ENCODE assay signal across 1 cellular context in genomic region chr2:1789610-1790009, GRCh38.
TF ChIP-seq lines count a peak whose summit lies in the region.

No MANE protein-coding gene starts in this region.

TF ChIP-seq in H1, 55 proteins besides CTCF, POLR2A, EP300 and RAD21:
- TF ChIP-seq MAX (IDR thresholded peaks at IDR 0.05): no peak
- no peak for TF ChIP-seq RFX5 (IDR thresholded peaks at IDR 0.05; ENCODE audit: borderline replicate concordance, low read depth, low read length)
- no peak for TF ChIP-seq SIX5 (IDR thresholded peaks at IDR 0.05; ENCODE audit: low read depth, low read length)
- no peak for TF ChIP-seq TCF12 (IDR thresholded peaks at IDR 0.05; ENCODE audit: low read depth, low read length)
- TF ChIP-seq SIN3A (conservative IDR thresholded peaks at IDR 0.05 in 1 of 2, IDR thresholded peaks at IDR 0.05 in 1 of 2; ENCODE audit: low read depth in 1 of 2, low read length in 2 of 2): no peak
- no peak for TF ChIP-seq FOSL1 (IDR thresholded peaks at IDR 0.05; ENCODE audit: insufficient read depth, low read depth, low read length)
- no peak for TF ChIP-seq CEBPB (IDR thresholded peaks at IDR 0.05; ENCODE audit: low read depth, low read length)
- TF ChIP-seq HDAC6 (IDR thresholded peaks at IDR 0.05; ENCODE audit: low read depth, low read length): no peak
- TF ChIP-seq POLR2AphosphoS5 (IDR thresholded peaks at IDR 0.05; ENCODE audit: low read depth, low read length): no peak
- TF ChIP-seq SP2 (IDR thresholded peaks at IDR 0.05; ENCODE audit: low read length): no peak
- no peak for TF ChIP-seq ATF2 (IDR thresholded peaks at IDR 0.05; ENCODE audit: low read length)
- TF ChIP-seq, protein P1, sequence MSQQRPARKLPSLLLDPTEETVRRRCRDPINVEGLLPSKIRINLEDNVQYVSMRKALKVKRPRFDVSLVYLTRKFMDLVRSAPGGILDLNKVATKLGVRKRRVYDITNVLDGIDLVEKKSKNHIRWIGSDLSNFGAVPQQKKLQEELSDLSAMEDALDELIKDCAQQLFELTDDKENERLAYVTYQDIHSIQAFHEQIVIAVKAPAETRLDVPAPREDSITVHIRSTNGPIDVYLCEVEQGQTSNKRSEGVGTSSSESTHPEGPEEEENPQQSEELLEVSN (IDR thresholded peaks at IDR 0.05): no peak
- no peak for TF ChIP-seq TAF1 (IDR thresholded peaks at IDR 0.05; ENCODE audit: low read depth, low read length)
- TF ChIP-seq KDM1A (IDR thresholded peaks at IDR 0.05; ENCODE audit: borderline replicate concordance, low read length): no peak
- TF ChIP-seq ATF3 (IDR thresholded peaks at IDR 0.05; ENCODE audit: insufficient read depth, low read depth, low read length): no peak
- TF ChIP-seq, protein P2, sequence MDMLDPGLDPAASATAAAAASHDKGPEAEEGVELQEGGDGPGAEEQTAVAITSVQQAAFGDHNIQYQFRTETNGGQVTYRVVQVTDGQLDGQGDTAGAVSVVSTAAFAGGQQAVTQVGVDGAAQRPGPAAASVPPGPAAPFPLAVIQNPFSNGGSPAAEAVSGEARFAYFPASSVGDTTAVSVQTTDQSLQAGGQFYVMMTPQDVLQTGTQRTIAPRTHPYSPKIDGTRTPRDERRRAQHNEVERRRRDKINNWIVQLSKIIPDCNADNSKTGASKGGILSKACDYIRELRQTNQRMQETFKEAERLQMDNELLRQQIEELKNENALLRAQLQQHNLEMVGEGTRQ (IDR thresholded peaks at IDR 0.05; ENCODE audit: low read length): no peak
- no peak for TF ChIP-seq BCL11A (IDR thresholded peaks at IDR 0.05; ENCODE audit: low read depth in 2 of 2, low read length in 2 of 2)
- no peak for TF ChIP-seq JUND (IDR thresholded peaks at IDR 0.05; ENCODE audit: low read length)
- no peak for TF ChIP-seq CTBP2 (IDR thresholded peaks at IDR 0.05; ENCODE audit: borderline replicate concordance, insufficient read depth, insufficient read length, low read length)
